In the genomic region with DNA sequence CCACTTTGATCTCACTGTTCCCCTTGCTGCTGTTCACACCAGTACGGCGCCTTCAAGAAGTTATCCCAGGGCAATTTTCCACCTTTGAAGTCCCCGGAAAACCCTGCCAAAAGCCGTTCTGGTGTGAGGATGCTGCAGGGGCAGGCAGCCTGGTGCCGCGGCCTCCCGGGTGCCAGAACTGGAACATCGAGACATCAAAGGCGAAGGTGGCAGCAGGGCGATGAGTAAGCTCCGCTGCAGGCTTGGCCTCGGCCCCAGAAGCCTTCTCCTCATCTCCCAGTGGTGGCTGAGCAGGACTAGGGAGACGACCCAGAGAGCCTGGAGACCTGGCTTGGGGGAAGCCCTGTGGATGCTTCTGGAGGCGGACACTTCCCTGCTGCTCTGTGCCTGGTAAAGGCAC, we compare ENCODE assay signal across 19 cellular contexts.
DNase-seq lines count a peak whose midpoint lies in the region; ATAC-seq, FAIRE-seq and TF ChIP-seq lines count a peak whose summit lies in the region.
"Had no signal": no experiment of that assay in that cellular context is flagged by ENCODE, and none has a peak within 500 bp of the region (broad histone marks: within the 10 kb centered on the region; RNA-seq: fewer than 3 reads in every experiment).

No MANE protein-coding gene starts in this region.

- in situ Hi-C loops in Panc1 (cut with HindIII; ENCODE audit: low pct_unique_long_range_greater_than_20kb, low sequenced_read_pairs): no loop called here

- peak overlapping the region in 4 of 11 experiments; percentile 3 to 47 (median 20); a peak in 2 of 22 replicates for H3K9ac ChIP-seq in BLaER1 treated with 17β-estradiol and CSF1 and Interleukin-3, amounts not matched to agents 10 nM and 100 nM
- H3K9ac ChIP-seq: SK-N-SH had no signal

- FAIRE-seq in pancreas (lab: Jason Lieb, UNC): no peak

- no TSS peak for BruUV-seq in Panc1 (replicated peaks; lab: Mats Ljungman, UMichigan)

- POLR2A ChIA-PET in Panc1 (lab: Charles Lee): no interaction called here

- H3K4me1 Mint-ChIP-seq in dendritic cell treated with granulocyte-macrophage colony-stimulating factor and Interleukin-4, amounts not matched to agents 40 ng/mL and 50 ng/mL, for 4 days (ENCODE audit: low read depth): peaks cover 9% of the 10 kb centered on the region
- H3K4me1 Mint-ChIP-seq in activated naive CD8-positive, alpha-beta T cell treated with anti-CD3 and anti-CD28 coated beads for 36 hours: no peaks in the 10 kb centered on the region
- no peaks in the 10 kb centered on the region for H3K4me1 Mint-ChIP-seq in activated T-cell treated with anti-CD3 and anti-CD28 coated beads, Interleukin-2, amount 50 U/mL, for 24 hours (ENCODE audit: low read depth)
- H3K4me1 Mint-ChIP-seq: activated CD4-positive, alpha-beta T cell treated with anti-CD3 and anti-CD28 coated beads for 36 hours; CD4-positive, CD25-positive, alpha-beta regulatory T cell; naive B cell had no signal

- H4K20me1 ChIP-seq in BLaER1 treated with 17β-estradiol and CSF1 and Interleukin-3, amounts not matched to agents 10 nM and 100 nM: no peaks in the 10 kb centered on the region

- H3K27me3 ChIP-seq in BLaER1 treated with 17β-estradiol and CSF1 and Interleukin-3, amounts not matched to agents 10 nM and 100 nM: no peaks in the 10 kb centered on the region
- H3K27me3 ChIP-seq in Panc1 (ENCODE audit: control insufficient read depth, insufficient read depth, low read length) (no peaks in the 10 kb centered on the region), pancreas (peaks cover 0 to 3% (median 0%) of the 10 kb centered on the region in 4 donors)
- H3K27me3 ChIP-seq: vagina had no signal

- intact Hi-C loops in Panc1 (cut with micrococcal nuclease; ENCODE audit: unreplicated experiment): no loop called here
- intact Hi-C loops in dendritic cell treated with granulocyte-macrophage colony-stimulating factor and Interleukin-4, amounts not matched to agents 40 ng/mL and 50 ng/mL, for 4 days (cut with micrococcal nuclease): no loop called here
- intact Hi-C loops in pancreas (cut with DNase I): no loop called here

- H3K36me3 ChIP-seq in BLaER1 treated with 17β-estradiol and CSF1 and Interleukin-3, amounts not matched to agents 10 nM and 100 nM: no peaks in the 10 kb centered on the region
- H3K36me3 ChIP-seq in Panc1 (ENCODE audit: control insufficient read depth, insufficient read depth, low read length) (no peaks in the 10 kb centered on the region), pancreas (no peaks in the 10 kb centered on the region)
- H3K36me3 ChIP-seq: vagina had no signal

- H3K36me3 Mint-ChIP-seq in dendritic cell treated with granulocyte-macrophage colony-stimulating factor and Interleukin-4, amounts not matched to agents 40 ng/mL and 50 ng/mL, for 4 days (ENCODE audit: low read depth): no peaks in the 10 kb centered on the region
- H3K36me3 Mint-ChIP-seq in activated naive CD8-positive, alpha-beta T cell treated with anti-CD3 and anti-CD28 coated beads for 36 hours: no peaks in the 10 kb centered on the region
- H3K36me3 Mint-ChIP-seq in activated T-cell treated with anti-CD3 and anti-CD28 coated beads, Interleukin-2, amount 50 U/mL, for 24 hours (ENCODE audit: low read depth): no peaks in the 10 kb centered on the region
- H3K36me3 Mint-ChIP-seq: CD4-positive, CD25-positive, alpha-beta regulatory T cell; naive B cell had no signal

- peaks cover 1 to 9% (median 5%) of the 10 kb centered on the region in 11 experiments; a peak in 15 of 22 replicates for H3K9me3 ChIP-seq in BLaER1 treated with 17β-estradiol and CSF1 and Interleukin-3, amounts not matched to agents 10 nM and 100 nM (replicated peaks in 1 of 11)
- H3K9me3 ChIP-seq in Panc1 (ENCODE audit: control insufficient read depth, insufficient read depth, low read depth, low read length): no peaks in the 10 kb centered on the region
- no peaks in the 10 kb centered on the region for H3K9me3 ChIP-seq in pancreas
- H3K9me3 ChIP-seq: SK-N-SH, vagina had no signal

- no peak for DNase-seq in Panc1 (ENCODE audit: low read depth, low spot score)
- DNase-seq in pancreas: peak in 4 of 6 donors; percentile 18 to 56 (median 40)
- DNase-seq in foreskin fibroblast: no peak
- no peak for DNase-seq in activated naive CD8-positive, alpha-beta T cell treated with anti-CD3 and anti-CD28 coated beads for 36 hours
- DNase-seq in activated T-cell treated with anti-CD3 and anti-CD28 coated beads, Interleukin-2, amount 50 U/mL, for 24 hours: no peak
- DNase-seq in activated gamma-delta T cell treated with Interleukin-2 at 50 U/mL for 16 hours: no peak
- DNase-seq: activated naive CD4-positive, alpha-beta T cell; CD4-positive, CD25-positive, alpha-beta regulatory T cell; cortex of kidney; DND-41; naive B cell; NCI-H1092 treated with DMSO at 0.1 percent for 48 hours; NCI-H2081 treated with DMSO at 0.1 percent for 48 hours; NCI-H524 had no signal

- CTCF ChIA-PET in Panc1 (lab: Charles Lee): no interaction called here

- ATAC-seq in Panc1 (peak; percentile 70), pancreas (peak; percentile 38 to 73 (median 56))
- ATAC-seq: activated CD4-positive, alpha-beta T cell treated with anti-CD3 and anti-CD28 coated beads for 36 hours had no signal

- H3K4me3 ChIP-seq in BLaER1 treated with 17β-estradiol and CSF1 and Interleukin-3, amounts not matched to agents 10 nM and 100 nM: peak overlapping the region in 1 of 10 experiments; percentile 3; a peak in 1 of 20 replicates
- H3K4me3 ChIP-seq in Panc1 (ENCODE audit: low read depth in 2 of 2, low read length in 2 of 2) (peak overlapping the region in 1 of 2 experiments; percentile 31; a peak in 2 of 4 replicates), pancreas (no peak overlapping the region), foreskin fibroblast (ENCODE audit: low read depth in 1 of 2, low read length in 2 of 2) (no peak overlapping the region)
- H3K4me3 ChIP-seq: vagina had no signal

- H3K4me3 Mint-ChIP-seq in dendritic cell treated with granulocyte-macrophage colony-stimulating factor and Interleukin-4, amounts not matched to agents 40 ng/mL and 50 ng/mL, for 4 days: no peak overlapping the region
- no peak overlapping the region for H3K4me3 Mint-ChIP-seq in activated naive CD8-positive, alpha-beta T cell treated with anti-CD3 and anti-CD28 coated beads for 36 hours
- H3K4me3 Mint-ChIP-seq in activated T-cell treated with anti-CD3 and anti-CD28 coated beads, Interleukin-2, amount 50 U/mL, for 24 hours: no peak overlapping the region
- H3K4me3 Mint-ChIP-seq: activated CD4-positive, alpha-beta T cell treated with anti-CD3 and anti-CD28 coated beads for 36 hours; CD4-positive, CD25-positive, alpha-beta regulatory T cell; naive B cell had no signal

- peaks cover 38% of the 10 kb centered on the region for H3K27me3 Mint-ChIP-seq in dendritic cell treated with granulocyte-macrophage colony-stimulating factor and Interleukin-4, amounts not matched to agents 40 ng/mL and 50 ng/mL, for 4 days
- H3K27me3 Mint-ChIP-seq in activated naive CD8-positive, alpha-beta T cell treated with anti-CD3 and anti-CD28 coated beads for 36 hours: peaks cover 11% of the 10 kb centered on the region
- H3K27me3 Mint-ChIP-seq in activated T-cell treated with anti-CD3 and anti-CD28 coated beads, Interleukin-2, amount 50 U/mL, for 24 hours: peaks cover 21% of the 10 kb centered on the region
- H3K27me3 Mint-ChIP-seq: CD4-positive, CD25-positive, alpha-beta regulatory T cell had no signal

- peak overlapping the region in 3 of 11 experiments; percentile 6 to 22 (median 13); a peak in 3 of 22 replicates for H3K27ac ChIP-seq in BLaER1 treated with 17β-estradiol and CSF1 and Interleukin-3, amounts not matched to agents 10 nM and 100 nM
- H3K27ac ChIP-seq in Panc1 (ENCODE audit: low read length) (no peak overlapping the region), pancreas (peak overlapping the region in 1 of 4 donors; percentile 35)
- H3K27ac ChIP-seq: vagina had no signal

- H3K4me1 ChIP-seq in BLaER1 treated with 17β-estradiol and CSF1 and Interleukin-3, amounts not matched to agents 10 nM and 100 nM: peaks cover 31 to 66% (median 46%) of the 10 kb centered on the region in 10 experiments
- peaks cover 5% of the 10 kb centered on the region for H3K4me1 ChIP-seq in Panc1 (ENCODE audit: control insufficient read depth, insufficient read depth, low read length)
- no peaks in the 10 kb centered on the region for H3K4me1 ChIP-seq in pancreas
- H3K4me1 ChIP-seq: vagina had no signal

- TF ChIP-seq CTCF in Panc1 (IDR thresholded peaks at IDR 0.05) (no peak), pancreas (IDR thresholded peaks at IDR 0.05) (no peak), foreskin fibroblast (IDR thresholded peaks at IDR 0.05; ENCODE audit: low read depth, low read length) (no peak)

- 55 to 56% methylated on average over 14 of the region's 14 CpGs for WGBS in pancreas, 2 donors

- peak overlapping the region; percentile 58 to 80 (median 73) for H3K4me2 ChIP-seq in BLaER1 treated with 17β-estradiol and CSF1 and Interleukin-3, amounts not matched to agents 10 nM and 100 nM
- H3K4me2 ChIP-seq: SK-N-SH had no signal

- no peaks in the 10 kb centered on the region for H3K9me3 Mint-ChIP-seq in dendritic cell treated with granulocyte-macrophage colony-stimulating factor and Interleukin-4, amounts not matched to agents 40 ng/mL and 50 ng/mL, for 4 days
- H3K9me3 Mint-ChIP-seq in activated naive CD8-positive, alpha-beta T cell treated with anti-CD3 and anti-CD28 coated beads for 36 hours: no peaks in the 10 kb centered on the region
- H3K9me3 Mint-ChIP-seq in activated T-cell treated with anti-CD3 and anti-CD28 coated beads, Interleukin-2, amount 50 U/mL, for 24 hours: no peaks in the 10 kb centered on the region

- peak overlapping the region; percentile 15 for H3K27ac Mint-ChIP-seq in dendritic cell treated with granulocyte-macrophage colony-stimulating factor and Interleukin-4, amounts not matched to agents 40 ng/mL and 50 ng/mL, for 4 days
- H3K27ac Mint-ChIP-seq in activated naive CD8-positive, alpha-beta T cell treated with anti-CD3 and anti-CD28 coated beads for 36 hours: no peak overlapping the region
- no peak overlapping the region for H3K27ac Mint-ChIP-seq in activated T-cell treated with anti-CD3 and anti-CD28 coated beads, Interleukin-2, amount 50 U/mL, for 24 hours
- H3K27ac Mint-ChIP-seq: activated CD4-positive, alpha-beta T cell treated with anti-CD3 and anti-CD28 coated beads for 36 hours; CD4-positive, CD25-positive, alpha-beta regulatory T cell; naive B cell had no signal

Comparison
In these comparisons a context has a peak if more than half of its experiments do, and no peak if none do; other contexts are left out.
1. DNase-seq: peak in pancreas (4 of 6); none in Panc1 (single experiment), foreskin fibroblast (0 of 2), activated naive CD8-positive, alpha-beta T cell treated with anti-CD3 and anti-CD28 coated beads for 36 hours (single experiment), activated T-cell treated with anti-CD3 and anti-CD28 coated beads, Interleukin-2, amount 50 U/mL, for 24 hours (single experiment) and activated gamma-delta T cell treated with Interleukin-2 at 50 U/mL for 16 hours (single experiment).